Comparison of ENCODE assay signal across 6 cellular contexts in genomic region chr18:34233781-34234388, GRCh38. TPM values are rescaled to one million over a fixed set of nuclear protein-coding genes. Genes with fewer than 3 reads are reported as not detected.
"Had no signal": no experiment of that assay in that cellular context is flagged by ENCODE, and none has a peak within 500 bp of the region (broad histone marks: within the 10 kb centered on the region; RNA-seq: fewer than 3 reads in every experiment).

No MANE protein-coding gene starts in this region.

RNA-seq across cellular contexts. Expression of gene NOL4, which starts 9.2 kb away (rescaled TPM):
- total RNA-seq: LHCN-M2, MCF 10A, PC-9, Right ventricle myocardium inferior, RPMI7951, SJSA1 had no signal
